9 cellular contexts compared by ENCODE assay signal in genomic region chr17:50477976-50478375, GRCh38. TPM values are rescaled to one million over a fixed set of nuclear protein-coding genes. Genes with fewer than 3 reads are reported as not detected.
DNase-seq lines count a peak whose midpoint lies in the region; ATAC-seq, FAIRE-seq and TF ChIP-seq lines count a peak whose summit lies in the region.
"Had no signal": no experiment of that assay in that cellular context is flagged by ENCODE, and none has a peak within 500 bp of the region (broad histone marks: within the 10 kb centered on the region; RNA-seq: fewer than 3 reads in every experiment).

No MANE protein-coding gene starts in this region.

- H3K18ac ChIP-seq in mesendoderm (ENCODE audit: low read length) = no peak overlapping the region

- H3K9ac ChIP-seq in mesendoderm (ENCODE audit: low read length) = peak overlapping the region; percentile 52

- CTCF ChIA-PET in activated naive CD4-positive, alpha-beta T cell treated with anti-CD3 and anti-CD28 coated beads for 36 hours (lab: Charles Lee) = interaction anchor here (0.6 to 3.0 kb wide), 9 partner anchors 16 to 116 kb away, joined by 3 to 15 read pairs (median 5); partner anchors contain the start of gene CACNA1G

- H3K4me3 ChIP-seq in mesendoderm (ENCODE audit: low read length) = no peak overlapping the region
- H3K4me3 ChIP-seq in transverse colon = peak overlapping the region in 1 of 4 donors; percentile 65

- no peak for TF ChIP-seq EP300 in transverse colon (IDR thresholded peaks at IDR 0.05; ENCODE audit: low read depth)

- intact Hi-C loops in activated naive CD4-positive, alpha-beta T cell treated with anti-CD3 and anti-CD28 coated beads for 36 hours (cut with micrococcal nuclease) = loop anchor here (1.0 to 2.0 kb wide), 7 partner anchors 33 to 278 kb away; partner anchors contain the start of genes ANKRD40, CACNA1G and SPATA20
- intact Hi-C loops in transverse colon (cut with DNase I; ENCODE audit: low total_unique reads) = no loop called here

- H3K4me1 ChIP-seq in mesendoderm (ENCODE audit: control insufficient read depth, low read depth, low read length) (no peaks in the 10 kb centered on the region), transverse colon (peaks cover 16 to 45% (median 28%) of the 10 kb centered on the region in 4 donors)

- H3K23ac ChIP-seq in mesendoderm (ENCODE audit: low read length) = no peak overlapping the region

- no peak overlapping the region for H4K8ac ChIP-seq in mesendoderm (ENCODE audit: low read depth, low read length)

- peak overlapping the region; percentile 63 for H3K56ac ChIP-seq in mesendoderm (ENCODE audit: low read length)

- peaks cover 5% of the 10 kb centered on the region for H3K27me3 Mint-ChIP-seq in activated naive CD4-positive, alpha-beta T cell treated with anti-CD3 and anti-CD28 coated beads for 36 hours (ENCODE audit: low read depth)

- peak overlapping the region; percentile 70 for H3K27ac ChIP-seq in angular gyrus (ENCODE audit: low read depth, low read length)
- H3K27ac ChIP-seq in mesendoderm (ENCODE audit: low read depth, low read length) = no peak overlapping the region
- peak overlapping the region; percentile 90 to 93 (median 92) for H3K27ac ChIP-seq in transverse colon

- TF ChIP-seq POLR2A in transverse colon (IDR thresholded peaks at IDR 0.05) = no peak
- TF ChIP-seq POLR2A in H54 (IDR thresholded peaks at IDR 0.05; ENCODE audit: low read depth, low read length) = no peak

- H2BK5ac ChIP-seq in mesendoderm (ENCODE audit: low read length) = no peak overlapping the region

- H4K5ac ChIP-seq in mesendoderm (ENCODE audit: low read length) = no peak overlapping the region

- H3K9me3 ChIP-seq in transverse colon = no peaks in the 10 kb centered on the region

- H3K4me3 Mint-ChIP-seq in activated naive CD4-positive, alpha-beta T cell treated with anti-CD3 and anti-CD28 coated beads for 36 hours = peak overlapping the region; percentile 81

- H2AK5ac ChIP-seq in mesendoderm (ENCODE audit: low read length) = no peak overlapping the region

- no peaks in the 10 kb centered on the region for H3K36me3 ChIP-seq in mesendoderm (ENCODE audit: control insufficient read depth, insufficient read depth, low read length)
- H3K36me3 ChIP-seq in transverse colon = no peaks in the 10 kb centered on the region

- WGBS in mesendoderm (ENCODE audit: extremely low coverage, insufficient coverage, low lambda C conversion rate) = no CpG with 5 or more reads among the region's 7 CpGs
- WGBS in transverse colon (ENCODE audit: low coverage in 1 of 2), 2 donors = 75% methylated on average over 7 of the region's 7 CpGs; no CpG with 5 or more reads in 1 of the 2 donors

- no peaks in the 10 kb centered on the region for H3K27me3 ChIP-seq in mesendoderm (ENCODE audit: insufficient read depth, low read length, poor library complexity)
- H3K27me3 ChIP-seq in transverse colon = no peaks in the 10 kb centered on the region

- peaks cover 8% of the 10 kb centered on the region for H3K36me3 Mint-ChIP-seq in activated naive CD4-positive, alpha-beta T cell treated with anti-CD3 and anti-CD28 coated beads for 36 hours (ENCODE audit: low read depth)

- TF ChIP-seq CTCF in transverse colon (IDR thresholded peaks at IDR 0.05) = no peak

- no peak for DNase-seq in activated naive CD4-positive, alpha-beta T cell treated with anti-CD3 and anti-CD28 coated beads for 36 hours
- no peak for DNase-seq in activated naive CD4-positive, alpha-beta T cell (lab: John Stamatoyannopoulos, UW)
- DNase-seq in mesendoderm (no peak), transverse colon (no peak), H54 (ENCODE audit: insufficient read length, low spot score) (no peak), NCI-H1105 treated with DMSO at 0.1 percent for 48 hours (lab: John Stamatoyannopoulos, UW) (no peak)

- no peak overlapping the region for H2BK120ac ChIP-seq in mesendoderm (ENCODE audit: low read depth, low read length)

- H3K79me2 ChIP-seq in mesendoderm (ENCODE audit: control insufficient read depth, insufficient read depth, low read length) = no peaks in the 10 kb centered on the region

- H3K27ac Mint-ChIP-seq in activated naive CD4-positive, alpha-beta T cell treated with anti-CD3 and anti-CD28 coated beads for 36 hours = peak overlapping the region; percentile 95

- H2BK15ac ChIP-seq in mesendoderm (replicated peaks; ENCODE audit: low read depth) = no peak overlapping the region

- H3K79me1 ChIP-seq in mesendoderm (ENCODE audit: low read length) = no peaks in the 10 kb centered on the region

- in situ Hi-C loops in transverse colon (cut with MboI; ENCODE audit: low pct_ligation_motif_present in 1 of 4, low pct_unique_long_range_greater_than_20kb in 1 of 4, low sequenced_read_pairs in 3 of 4) = no loop called here

- FAIRE-seq in H54 (lab: Jason Lieb, UNC) = no peak

- no peak overlapping the region for H3K4ac ChIP-seq in mesendoderm (ENCODE audit: low read depth, low read length)

- ATAC-seq in GM21786 (IDR thresholded peaks at IDR 0.05; ENCODE audit: unreplicated experiment) = no peak

- no peaks in the 10 kb centered on the region for H3K9me3 Mint-ChIP-seq in activated naive CD4-positive, alpha-beta T cell treated with anti-CD3 and anti-CD28 coated beads for 36 hours

- peaks cover 25% of the 10 kb centered on the region for H3K4me1 Mint-ChIP-seq in activated naive CD4-positive, alpha-beta T cell treated with anti-CD3 and anti-CD28 coated beads for 36 hours (ENCODE audit: low read depth)

- peak overlapping the region; percentile 56 for H3K4me2 ChIP-seq in mesendoderm (ENCODE audit: low read length)

RNA-seq across cellular contexts. Expression of gene RSAD1, which starts 0.7 kb away (rescaled TPM):
- total RNA-seq in activated naive CD4-positive, alpha-beta T cell treated with anti-CD3 and anti-CD28 coated beads for 36 hours = 10 to 100 TPM; 39.2 to 40.4 TPM
- polyA plus RNA-seq in mesendoderm (2013, experiment 1 of 2) = 9.0 TPM
- 8.8 TPM for polyA plus RNA-seq in mesendoderm (2013, experiment 2 of 2)
- 10 to 100 TPM; 19.1 to 35.6 (median 28.2) TPM for total RNA-seq in transverse colon

RNA-seq across cellular contexts. Expression of gene CHAD, which starts 9.3 kb away (rescaled TPM):
- total RNA-seq in activated naive CD4-positive, alpha-beta T cell treated with anti-CD3 and anti-CD28 coated beads for 36 hours = not detected
- 1.2 TPM for polyA plus RNA-seq in mesendoderm (2013, experiment 1 of 2)
- polyA plus RNA-seq in mesendoderm (2013, experiment 2 of 2) = 1.0 TPM
- 10 to 100 TPM in 3 of 4 donors, 1 to 10 TPM in 1; 9.6 to 59.8 (median 19.7) TPM for total RNA-seq in transverse colon
- total RNA-seq: renal cortical epithelial cell had no signal

RNA-seq across cellular contexts. Expression of gene MYCBPAP, which starts 30.3 kb away (rescaled TPM):
- 1 to 10 TPM; 5.5 to 5.8 TPM for total RNA-seq in activated naive CD4-positive, alpha-beta T cell treated with anti-CD3 and anti-CD28 coated beads for 36 hours
- 0.17 TPM for polyA plus RNA-seq in mesendoderm (2013, experiment 1 of 2)
- 0.15 TPM for polyA plus RNA-seq in mesendoderm (2013, experiment 2 of 2)
- total RNA-seq in transverse colon = 1 to 10 TPM in 2 of 4 donors, under 1 TPM in 1, not detected in 1; 0.64 to 3.7 (median 2.7) TPM

RNA-seq across cellular contexts. Expression of gene ACSF2, which starts 52.0 kb away (rescaled TPM):
- 10 to 100 TPM; 19.7 to 20.7 TPM for total RNA-seq in activated naive CD4-positive, alpha-beta T cell treated with anti-CD3 and anti-CD28 coated beads for 36 hours
- polyA plus RNA-seq in mesendoderm (2013, experiment 1 of 2) = 8.5 TPM
- polyA plus RNA-seq in mesendoderm (2013, experiment 2 of 2) = 9.2 TPM
- total RNA-seq in transverse colon = 100 to 1,000 TPM; 165 to 460 (median 190) TPM

RNA-seq across cellular contexts. Expression of gene EPN3, which starts 54.6 kb away (rescaled TPM):
- not detected for total RNA-seq in activated naive CD4-positive, alpha-beta T cell treated with anti-CD3 and anti-CD28 coated beads for 36 hours
- 3.7 TPM for polyA plus RNA-seq in mesendoderm (2013, experiment 1 of 2)
- polyA plus RNA-seq in mesendoderm (2013, experiment 2 of 2) = 3.0 TPM
- total RNA-seq in transverse colon = 10 to 100 TPM; 19.2 to 95.7 (median 57.4) TPM

Comparison
In these comparisons a context has a peak if more than half of its experiments do, and no peak if none do; other contexts are left out.
1. RNA of gene CHAD, which starts 9.3 kb away (total RNA-seq): 9.6 to 59.8 TPM in transverse colon; not detected in activated naive CD4-positive, alpha-beta T cell treated with anti-CD3 and anti-CD28 coated beads for 36 hours; every median in the first group is over 10 times any median in the second.